Comparison of ENCODE assay signal across 8 cellular contexts in the genomic region with DNA sequence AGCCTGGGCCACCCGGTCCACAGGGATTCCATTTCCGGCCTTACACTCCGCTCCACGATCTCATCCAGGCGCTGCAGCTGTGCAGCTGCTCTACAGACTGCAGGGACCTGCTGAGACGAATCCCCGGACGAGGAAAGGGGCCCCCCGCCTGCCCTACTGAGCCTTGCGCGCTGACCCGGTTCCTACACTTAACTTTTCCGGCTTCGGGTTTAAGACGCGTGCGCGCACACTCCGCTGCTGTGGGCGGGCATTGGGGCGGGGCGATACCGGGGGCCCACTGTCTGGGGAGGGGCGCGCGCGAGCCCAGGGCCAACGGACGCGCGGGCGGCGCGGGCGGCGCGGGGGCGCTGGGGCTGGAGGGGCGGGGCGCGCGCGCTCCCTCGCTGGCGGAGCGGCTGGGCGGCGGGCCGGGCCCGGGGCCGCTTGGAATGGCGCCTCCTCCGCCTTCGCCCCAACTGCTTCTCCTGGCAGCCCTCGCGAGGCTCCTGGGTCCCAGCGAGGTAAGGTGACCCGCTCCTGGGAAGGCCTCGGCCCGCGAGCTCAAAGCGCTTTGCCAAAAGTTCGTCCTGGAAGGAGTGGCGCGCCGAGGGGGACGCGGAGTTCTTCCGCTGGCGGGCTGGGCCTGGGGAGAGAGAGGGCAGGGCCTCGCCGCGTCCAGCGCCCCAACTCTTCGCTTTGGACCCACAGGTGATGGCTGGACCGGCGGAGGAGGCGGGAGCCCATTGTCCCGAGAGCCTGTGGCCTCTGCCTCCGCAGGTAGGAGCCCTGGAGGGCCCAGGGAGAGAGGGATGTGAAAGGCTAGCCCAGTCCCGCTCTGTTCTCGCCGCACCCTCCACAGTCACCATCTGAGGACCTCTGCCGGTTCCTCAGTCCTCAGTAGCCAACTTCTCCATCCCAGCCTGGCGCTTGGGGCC. TPM values are rescaled to one million over a fixed set of nuclear protein-coding genes. Genes with fewer than 3 reads are reported as not detected.
A peak's percentile ranks its signal among the peaks of the same experiment; 100 is the strongest.
DNase-seq lines count a peak whose midpoint lies in the region; ATAC-seq and TF ChIP-seq lines count a peak whose summit lies in the region.

A gene with protein sequence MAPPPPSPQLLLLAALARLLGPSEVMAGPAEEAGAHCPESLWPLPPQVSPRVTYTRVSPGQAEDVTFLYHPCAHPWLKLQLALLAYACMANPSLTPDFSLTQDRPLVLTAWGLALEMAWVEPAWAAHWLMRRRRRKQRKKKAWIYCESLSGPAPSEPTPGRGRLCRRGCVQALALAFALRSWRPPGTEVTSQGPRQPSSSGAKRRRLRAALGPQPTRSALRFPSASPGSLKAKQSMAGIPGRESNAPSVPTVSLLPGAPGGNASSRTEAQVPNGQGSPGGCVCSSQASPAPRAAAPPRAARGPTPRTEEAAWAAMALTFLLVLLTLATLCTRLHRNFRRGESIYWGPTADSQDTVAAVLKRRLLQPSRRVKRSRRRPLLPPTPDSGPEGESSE (plus strand): TSS at position 371 of the 914 bp plus-strand sequence. CDS start 58 bp downstream, at position 429.

- peaks cover 10% of the 10 kb centered on the region for H3K36me3 Mint-ChIP-seq in activated CD8-positive, alpha-beta T cell treated with anti-CD3 and anti-CD28 coated beads for 36 hours (ENCODE audit: low read depth)

- POLR2A ChIA-PET in A673 (lab: Charles Lee; ENCODE audit: low non-redundant PET) = no interaction called here
- POLR2A ChIA-PET in activated CD8-positive, alpha-beta T cell treated with anti-CD3 and anti-CD28 coated beads for 36 hours (lab: Charles Lee) = interaction anchor here (0.8 to 2.6 kb wide), 15 partner anchors 8 to 186 kb away, joined by 3 to 9 read pairs (median 5); no protein-coding TSS in a partner anchor

- no peak for TF ChIP-seq CTCF in A673 (conservative IDR thresholded peaks at IDR 0.05; ENCODE audit: low read depth, low read length)
- TF ChIP-seq CTCF in activated CD8-positive, alpha-beta T cell treated with anti-CD3 and anti-CD28 coated beads for 36 hours (IDR thresholded peaks at IDR 0.05) = no peak
- TF ChIP-seq CTCF in lung (IDR thresholded peaks at IDR 0.05; ENCODE audit: control extremely low read depth, extremely low read depth) = no peak

- H3K9me3 ChIP-seq in A673 (ENCODE audit: low read depth, low read length, poor library complexity, severe bottlenecking) (no peaks in the 10 kb centered on the region), lung (ENCODE audit: control insufficient read depth in 2 of 2, insufficient read depth in 1 of 2, low read length in 1 of 2) (no peaks in the 10 kb centered on the region)

- peaks cover 18% of the 10 kb centered on the region for H3K4me1 ChIP-seq in A673 (ENCODE audit: insufficient read depth, low read length, poor library complexity, severe bottlenecking)
- H3K4me1 ChIP-seq in lung (ENCODE audit: control insufficient read depth in 2 of 2, insufficient read depth in 2 of 2, low read length in 2 of 2) = peaks cover 0 to 21% of the 10 kb centered on the region in 2 donors

- H3K4me3 Mint-ChIP-seq in activated CD8-positive, alpha-beta T cell treated with anti-CD3 and anti-CD28 coated beads for 36 hours = peak within 1 kb of the TSS; percentile 86

- no peaks in the 10 kb centered on the region for H3K9me3 Mint-ChIP-seq in activated CD8-positive, alpha-beta T cell treated with anti-CD3 and anti-CD28 coated beads for 36 hours

- CTCF ChIA-PET in A673 (lab: Charles Lee) = interaction anchor here (1.0 kb wide), 1 partner anchor 199 kb away, joined by 5 read pairs; no protein-coding TSS in a partner anchor
- CTCF ChIA-PET in activated CD8-positive, alpha-beta T cell treated with anti-CD3 and anti-CD28 coated beads for 36 hours (lab: Charles Lee) = interaction anchor here (0.9 to 11.2 kb wide), 8 partner anchors 12 to 199 kb away, joined by 3 to 102 read pairs (median 16); a partner anchor contains a TSS

- ATAC-seq in GM18861 (IDR thresholded peaks at IDR 0.05; ENCODE audit: unreplicated experiment) (peak; percentile 38), HG03342 (IDR thresholded peaks at IDR 0.05; ENCODE audit: unreplicated experiment) (peak; percentile 34), lung (ENCODE audit: insufficient read depth, low FRiP score) (peak; percentile 68)
- ATAC-seq in activated CD8-positive, alpha-beta T cell treated with anti-CD3 and anti-CD28 coated beads for 36 hours = peak; percentile 62

- H3K4me3 ChIP-seq in A673 (ENCODE audit: low read depth, low read length, poor library complexity, severe bottlenecking) = peak within 1 kb of the TSS; percentile 83
- H3K4me3 ChIP-seq in lung = peak within 1 kb of the TSS; percentile 48

- no TSS peak for BruUV-seq in A673 (replicated peaks; lab: Mats Ljungman, UMichigan)

- H3K36me3 ChIP-seq in A673 (ENCODE audit: insufficient read depth, low read length, poor library complexity, severe bottlenecking) = peaks cover 7% of the 10 kb centered on the region
- H3K36me3 ChIP-seq in lung (ENCODE audit: control insufficient read depth in 2 of 2, insufficient read depth in 2 of 2, low read length in 2 of 2) = peaks cover 0 to 5% of the 10 kb centered on the region in 2 donors

- H3K27me3 Mint-ChIP-seq in activated CD8-positive, alpha-beta T cell treated with anti-CD3 and anti-CD28 coated beads for 36 hours = no peaks in the 10 kb centered on the region

- DNase-seq in A673 (ENCODE audit: low spot score) (peak; percentile 95), NCI-H82 (lab: John Stamatoyannopoulos, UW) (peak; percentile 96), ecto neural progenitor cell (ENCODE audit: low spot score) (peak; percentile 95), lung (ENCODE audit: low spot score) (peak; percentile 91)
- DNase-seq in activated CD8-positive, alpha-beta T cell treated with anti-CD3 and anti-CD28 coated beads for 36 hours = peak; percentile 92
- DNase-seq in stimulated activated CD8-positive, alpha-beta memory T cell treated with anti-CD3 and anti-CD28 coated beads, Interleukin-12 subunit alpha, Interleukin-12 subunit beta, amount 100 ng/mL, for 24 hours (ENCODE audit: extremely low read depth) = peak; percentile 71

- WGBS in lung, 2 donors = 1 to 3% methylated on average over 51 to 85 of the region's 85 CpGs

- intact Hi-C loops in A673 (cut with micrococcal nuclease; ENCODE audit: unreplicated experiment) = loop anchor here (1.0 to 10.0 kb wide), 3 partner anchors 23 to 198 kb away; a partner anchor contains a TSS
- intact Hi-C loops in activated CD8-positive, alpha-beta T cell treated with anti-CD3 and anti-CD28 coated beads for 36 hours (cut with micrococcal nuclease) = no loop called here

- no peaks in the 10 kb centered on the region for H3K27me3 ChIP-seq in A673 (replicated peaks; ENCODE audit: insufficient read depth, low read depth, low read length, poor library complexity)
- H3K27me3 ChIP-seq in lung (ENCODE audit: control insufficient read depth, insufficient read depth) = no peaks in the 10 kb centered on the region

- H3K27ac Mint-ChIP-seq in activated CD8-positive, alpha-beta T cell treated with anti-CD3 and anti-CD28 coated beads for 36 hours = peak within 1 kb of the TSS; percentile 91

- H3K27ac ChIP-seq in A673 (ENCODE audit: low read depth, low read length, poor library complexity, severe bottlenecking) = peak within 1 kb of the TSS; percentile 88
- H3K27ac ChIP-seq in lung (ENCODE audit: low read depth in 1 of 2, low read length in 1 of 2) = peak within 1 kb of the TSS; percentile 90 to 92

- H3K4me1 Mint-ChIP-seq in activated CD8-positive, alpha-beta T cell treated with anti-CD3 and anti-CD28 coated beads for 36 hours (ENCODE audit: low read depth) = peaks cover 26% of the 10 kb centered on the region

RNA-seq across cellular contexts. Expression of the gene that starts here (rescaled TPM):
- total RNA-seq in A673 (2021) (34.6 and 41.4 TPM in 2 replicates), lung (10 to 100 TPM; 24.2 to 69.4 TPM)
- total RNA-seq in activated CD8-positive, alpha-beta T cell treated with anti-CD3 and anti-CD28 coated beads for 36 hours = 10 to 100 TPM; 46.7 to 50.2 TPM
- 100 to 1,000 TPM in 1 of 2 donors, 10 to 100 TPM in 1; 53.4 to 126 TPM for polyA plus RNA-seq in lung

Comparison
In these comparisons a context has a peak if more than half of its experiments do, and no peak if none do; other contexts are left out.
1. Peak in every context shown above with its lines: DNase-seq, ATAC-seq, H3K4me3 ChIP-seq and H3K27ac ChIP-seq.